34 cellular contexts compared by ENCODE assay signal in genomic region chr9:19033015-19033414, GRCh38. TPM values are rescaled to one million over a fixed set of nuclear protein-coding genes. Genes with fewer than 3 reads are reported as not detected.
"Had no signal": no experiment of that assay in that cellular context is flagged by ENCODE, and none has a peak within 500 bp of the region (broad histone marks: within the 10 kb centered on the region; RNA-seq: fewer than 3 reads in every experiment).

TSS of gene SAXO1 (minus strand) at chr9:19033209. CDS start at chr9:19032908, 301 bp downstream.

- H3K9me3 ChIP-seq: body of pancreas, esophagus squamous epithelium, heart right ventricle, left lung, mucosa of descending colon, neutrophil, sigmoid colon, thoracic aorta had no signal

- FAIRE-seq: colon, endometrium, small intestine had no signal

- H3K27ac ChIP-seq: body of pancreas, epithelial cell of prostate, esophagus squamous epithelium, heart right ventricle, left lung, neutrophil, sigmoid colon, thoracic aorta had no signal

- H3K36me3 ChIP-seq: esophagus squamous epithelium, heart right ventricle, left lung, neutrophil, sigmoid colon, thoracic aorta had no signal

- H3K4me3 ChIP-seq: body of pancreas, esophagus squamous epithelium, heart right ventricle, left lung, lung, mucosa of descending colon, sigmoid colon, thoracic aorta had no signal

- ATAC-seq: activated CD4-positive, alpha-beta T cell treated with anti-CD3 and anti-CD28 coated beads for 36 hours; activated T-cell treated with anti-CD3 and anti-CD28 coated beads, Interleukin-2, amount 50 U/mL, for 72 hours; body of pancreas; left lung; mucosa of descending colon had no signal

- H3K4me1 ChIP-seq: body of pancreas, esophagus squamous epithelium, left lung, sigmoid colon had no signal

- DNase-seq: activated CD4-positive, alpha-beta T cell treated with anti-CD3 and anti-CD28 coated beads for 36 hours; activated CD4-positive, CD25-positive, alpha-beta regulatory T cell; activated naive CD4-positive, alpha-beta T cell; activated T-cell treated with anti-CD3 and anti-CD28 coated beads for 4 hours; activated T-cell treated with anti-CD3 and anti-CD28 coated beads, Interleukin-2, amount 50 U/mL, for 72 hours; anterior cingulate cortex; body of pancreas; effector CD8-positive, alpha-beta T cell; esophagus squamous epithelium; foreskin melanocyte; heart right ventricle; mucosa of descending colon; sigmoid colon; small intestine; stimulated activated CD4-positive, alpha-beta T cell treated with anti-CD3 and anti-CD28 coated beads, Interleukin-1b, Interleukin-23, amount 100 ng/mL, for 48 hours; stimulated activated naive CD4-positive, alpha-beta T cell; T-helper 1 cell; trophoblast cell had no signal

- H3K4me1 Mint-ChIP-seq: activated CD4-positive, alpha-beta T cell treated with anti-CD3 and anti-CD28 coated beads for 36 hours had no signal

- H3K4me3 Mint-ChIP-seq: activated CD4-positive, alpha-beta T cell treated with anti-CD3 and anti-CD28 coated beads for 36 hours; activated naive CD8-positive, alpha-beta T cell; activated T-cell treated with anti-CD3 and anti-CD28 coated beads, Interleukin-2, amount 50 U/mL, for 72 hours; nephron; T-helper 2 cell treated with Interferon-gamma antibody and Interleukin-4, amounts not matched to agents 5 μg/mL and 100 μg/mL, for 36 hours had no signal

- H3K27me3 ChIP-seq: body of pancreas had no signal

- H3K9me3 Mint-ChIP-seq: activated T-cell treated with anti-CD3 and anti-CD28 coated beads, Interleukin-2, amount 50 U/mL, for 72 hours; T-helper 2 cell treated with Interferon-gamma antibody and Interleukin-4, amounts not matched to agents 5 μg/mL and 100 μg/mL, for 36 hours had no signal

- H3K27ac Mint-ChIP-seq: activated CD4-positive, alpha-beta T cell treated with anti-CD3 and anti-CD28 coated beads for 36 hours; activated naive CD8-positive, alpha-beta T cell; activated T-cell treated with anti-CD3 and anti-CD28 coated beads, Interleukin-2, amount 50 U/mL, for 72 hours; nephron; progenitor cell of endocrine pancreas; T-helper 2 cell treated with Interferon-gamma antibody and Interleukin-4, amounts not matched to agents 5 μg/mL and 100 μg/mL, for 36 hours had no signal

RNA-seq across cellular contexts. Expression of gene SAXO1, which starts in this region (rescaled TPM):
- total RNA-seq: activated T-cell treated with anti-CD3 and anti-CD28 coated beads, Interleukin-2, amount 50 U/mL, for 72 hours; body of pancreas; dermis microvascular lymphatic vessel endothelial cell; esophagus squamous epithelium; glomerular endothelial cell; left lung; mesenteric fat pad; myocyte; osteocyte; progenitor cell of endocrine pancreas had no signal
- polyA plus RNA-seq: heart right ventricle had no signal
